In the genomic region with DNA sequence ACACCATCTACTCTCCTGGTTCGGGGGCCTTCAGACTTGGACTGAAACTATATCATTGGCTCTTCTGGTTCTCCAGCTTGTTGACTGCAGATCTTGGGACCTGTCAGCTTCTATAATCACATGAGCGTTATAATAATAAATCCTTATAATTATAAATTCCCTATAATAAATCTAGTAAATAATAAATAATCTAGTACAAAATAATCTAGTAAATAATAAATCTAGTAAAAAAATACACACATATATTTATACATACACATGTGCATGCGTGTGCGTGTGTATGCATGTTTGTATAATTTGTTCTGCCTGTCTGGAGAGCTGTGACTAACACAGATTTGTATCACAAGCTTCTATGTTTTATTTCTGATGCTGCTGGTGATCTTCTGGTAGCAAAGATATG, we compare ENCODE assay signal across 35 cellular contexts. TPM values are rescaled to one million over a fixed set of nuclear protein-coding genes. Genes with fewer than 3 reads are reported as not detected.
"Had no signal": no experiment of that assay in that cellular context is flagged by ENCODE, and none has a peak within 500 bp of the region (broad histone marks: within the 10 kb centered on the region; RNA-seq: fewer than 3 reads in every experiment).

No MANE protein-coding gene starts in this region.

- H3K36me3 Mint-ChIP-seq: activated naive CD4-positive, alpha-beta T cell treated with anti-CD3 and anti-CD28 coated beads, Interleukin-2, amount 10 ng/mL, durations not matched to agents 7 days and 5 days; activated naive CD4-positive, alpha-beta T cell treated with anti-CD3 and anti-CD28 coated beads, Interleukin-2, amount 50 U/mL, for 24 hours; activated naive CD4-positive, alpha-beta T cell treated with anti-CD3 and anti-CD28 coated beads, Interleukin-2, amount 50 U/mL, for 72 hours; activated naive CD8-positive, alpha-beta T cell treated with anti-CD3 and anti-CD28 coated beads for 36 hours; activated naive CD8-positive, alpha-beta T cell treated with anti-CD3 and anti-CD28 coated beads, Interleukin-2, amount 10 ng/mL, durations not matched to agents 7 days and 5 days had no signal

- ATAC-seq: activated naive CD4-positive, alpha-beta T cell treated with anti-CD3 and anti-CD28 coated beads, Interleukin-2, amount 50 U/mL, for 72 hours; activated naive CD8-positive, alpha-beta T cell treated with anti-CD3 and anti-CD28 coated beads, Interleukin-2, amount 50 U/mL, for 24 hours; activated T-cell treated with anti-CD3 and anti-CD28 coated beads, Interleukin-2, amount 50 U/mL, for 4 hours; activated T-cell treated with anti-CD3 and anti-CD28 coated beads, Interleukin-2, amount 50 U/mL, for 72 hours; activated T-helper 17 cell treated with anti-CD3 and anti-CD28 coated beads, Interleukin-2, amount 50 U/mL, for 72 hours; body of pancreas had no signal

- H3K4me3 Mint-ChIP-seq: activated naive CD4-positive, alpha-beta T cell treated with anti-CD3 and anti-CD28 coated beads for 36 hours; activated naive CD4-positive, alpha-beta T cell treated with anti-CD3 and anti-CD28 coated beads, Interleukin-2, amount 10 ng/mL, durations not matched to agents 7 days and 5 days; activated naive CD4-positive, alpha-beta T cell treated with anti-CD3 and anti-CD28 coated beads, Interleukin-2, amount 50 U/mL, for 24 hours; activated naive CD8-positive, alpha-beta T cell; activated naive CD8-positive, alpha-beta T cell treated with anti-CD3 and anti-CD28 coated beads for 36 hours; activated naive CD8-positive, alpha-beta T cell treated with anti-CD3 and anti-CD28 coated beads, Interleukin-2, amount 10 ng/mL, durations not matched to agents 7 days and 5 days; activated naive CD8-positive, alpha-beta T cell treated with anti-CD3 and anti-CD28 coated beads, Interleukin-2, amount 50 U/mL, for 24 hours; activated T-cell treated with anti-CD3 and anti-CD28 coated beads, Interleukin-2, amount 50 U/mL, for 24 hours; activated T-cell treated with anti-CD3 and anti-CD28 coated beads, Interleukin-2, amount 50 U/mL, for 4 hours; activated T-cell treated with anti-CD3 and anti-CD28 coated beads, Interleukin-2, amount 50 U/mL, for 72 hours; activated T-helper 1 cell treated with anti-CD3 and anti-CD28 coated beads, Interleukin-12 subunit alpha, Interleukin-12 subunit beta, Interleukin-2, Interleukin-4 antibody, amounts not matched to agents 30 ng/mL and 10 ng/mL and 1 ng/mL, durations not matched to agents 14 hours and 24 hours and 36 hours; activated T-helper 17 cell treated with anti-CD3 and anti-CD28 coated beads, Interleukin-2, amount 50 U/mL, for 72 hours; brain; central memory CD8-positive, alpha-beta T cell had no signal

- H3K27me3 Mint-ChIP-seq: activated naive CD4-positive, alpha-beta T cell treated with anti-CD3 and anti-CD28 coated beads, Interleukin-2, amount 10 ng/mL, durations not matched to agents 7 days and 5 days; activated naive CD4-positive, alpha-beta T cell treated with anti-CD3 and anti-CD28 coated beads, Interleukin-2, amount 50 U/mL, for 24 hours; activated naive CD8-positive, alpha-beta T cell; activated naive CD8-positive, alpha-beta T cell treated with anti-CD3 and anti-CD28 coated beads for 36 hours; activated naive CD8-positive, alpha-beta T cell treated with anti-CD3 and anti-CD28 coated beads, Interleukin-2, amount 10 ng/mL, durations not matched to agents 7 days and 5 days; activated naive CD8-positive, alpha-beta T cell treated with anti-CD3 and anti-CD28 coated beads, Interleukin-2, amount 50 U/mL, for 24 hours; activated T-cell treated with anti-CD3 and anti-CD28 coated beads, Interleukin-2, amount 50 U/mL, for 24 hours had no signal

- H3K27ac Mint-ChIP-seq: activated naive CD4-positive, alpha-beta T cell treated with anti-CD3 and anti-CD28 coated beads for 36 hours; activated naive CD4-positive, alpha-beta T cell treated with anti-CD3 and anti-CD28 coated beads, Interleukin-2, amount 10 ng/mL, durations not matched to agents 7 days and 5 days; activated naive CD4-positive, alpha-beta T cell treated with anti-CD3 and anti-CD28 coated beads, Interleukin-2, amount 50 U/mL, for 24 hours; activated naive CD4-positive, alpha-beta T cell treated with anti-CD3 and anti-CD28 coated beads, Interleukin-2, amount 50 U/mL, for 72 hours; activated naive CD8-positive, alpha-beta T cell; activated naive CD8-positive, alpha-beta T cell treated with anti-CD3 and anti-CD28 coated beads for 36 hours; activated naive CD8-positive, alpha-beta T cell treated with anti-CD3 and anti-CD28 coated beads, Interleukin-2, amount 10 ng/mL, durations not matched to agents 7 days and 5 days; activated naive CD8-positive, alpha-beta T cell treated with anti-CD3 and anti-CD28 coated beads, Interleukin-2, amount 50 U/mL, for 24 hours; activated T-cell treated with anti-CD3 and anti-CD28 coated beads, Interleukin-2, amount 50 U/mL, for 24 hours; activated T-cell treated with anti-CD3 and anti-CD28 coated beads, Interleukin-2, amount 50 U/mL, for 72 hours; activated T-helper 1 cell treated with anti-CD3 and anti-CD28 coated beads, Interleukin-12 subunit alpha, Interleukin-12 subunit beta, Interleukin-2, Interleukin-4 antibody, amounts not matched to agents 30 ng/mL and 10 ng/mL and 1 ng/mL, durations not matched to agents 14 hours and 24 hours and 36 hours; activated T-helper 17 cell treated with anti-CD3 and anti-CD28 coated beads, Interleukin-2, amount 50 U/mL, for 72 hours; activated T-helper 2 cell treated with anti-CD3 and anti-CD28 coated beads, Interferon-gamma antibody, Interleukin-2, Interleukin-4, amounts not matched to agents 10 μg/mL and 5 μg/mL and 100 μg/mL, durations not matched to agents 14 hours and 24 hours and 36 hours; brain had no signal

- H3K4me1 Mint-ChIP-seq: activated naive CD4-positive, alpha-beta T cell treated with anti-CD3 and anti-CD28 coated beads, Interleukin-2, amount 10 ng/mL, durations not matched to agents 7 days and 5 days; activated naive CD4-positive, alpha-beta T cell treated with anti-CD3 and anti-CD28 coated beads, Interleukin-2, amount 50 U/mL, for 24 hours; activated naive CD8-positive, alpha-beta T cell treated with anti-CD3 and anti-CD28 coated beads for 36 hours; activated naive CD8-positive, alpha-beta T cell treated with anti-CD3 and anti-CD28 coated beads, Interleukin-2, amount 10 ng/mL, durations not matched to agents 7 days and 5 days; activated naive CD8-positive, alpha-beta T cell treated with anti-CD3 and anti-CD28 coated beads, Interleukin-2, amount 50 U/mL, for 24 hours; activated T-helper 17 cell treated with anti-CD3 and anti-CD28 coated beads, Interleukin-2, amount 50 U/mL, for 72 hours; brain; central memory CD8-positive, alpha-beta T cell had no signal

- H3K9me3 Mint-ChIP-seq: activated naive CD4-positive, alpha-beta T cell treated with anti-CD3 and anti-CD28 coated beads for 36 hours; activated naive CD8-positive, alpha-beta T cell treated with anti-CD3 and anti-CD28 coated beads, Interleukin-2, amount 10 ng/mL, durations not matched to agents 7 days and 5 days; activated naive CD8-positive, alpha-beta T cell treated with anti-CD3 and anti-CD28 coated beads, Interleukin-2, amount 50 U/mL, for 24 hours; activated T-cell treated with anti-CD3 and anti-CD28 coated beads, Interleukin-2, amount 50 U/mL, for 72 hours; activated T-helper 2 cell treated with anti-CD3 and anti-CD28 coated beads, Interferon-gamma antibody, Interleukin-2, Interleukin-4, amounts not matched to agents 10 μg/mL and 5 μg/mL and 100 μg/mL, durations not matched to agents 14 hours and 24 hours and 36 hours had no signal

- DNase-seq: activated effector memory CD4-positive, alpha-beta T cell treated with anti-CD3 and anti-CD28 coated beads, Interleukin-2, amount 50 U/mL, for 16 hours; activated effector memory CD4-positive, alpha-beta T cell treated with Interleukin-2 at 50 U/mL for 16 hours; activated gamma-delta T cell; activated gamma-delta T cell treated with Interleukin-2 at 50 U/mL for 16 hours; activated naive CD4-positive, alpha-beta T cell; activated naive CD4-positive, alpha-beta T cell treated with anti-CD3 and anti-CD28 coated beads for 36 hours; activated naive CD4-positive, alpha-beta T cell treated with anti-CD3 and anti-CD28 coated beads, Interleukin-2, amount 10 ng/mL, durations not matched to agents 7 days and 5 days; activated naive CD4-positive, alpha-beta T cell treated with anti-CD3 and anti-CD28 coated beads, Interleukin-2, amount 50 U/mL, for 16 hours; activated naive CD4-positive, alpha-beta T cell treated with Interleukin-2 at 50 U/mL for 16 hours; activated naive CD8-positive, alpha-beta T cell treated with anti-CD3 and anti-CD28 coated beads for 36 hours; activated naive CD8-positive, alpha-beta T cell treated with anti-CD3 and anti-CD28 coated beads, Interleukin-2, amount 10 ng/mL, durations not matched to agents 7 days and 5 days; activated naive CD8-positive, alpha-beta T cell treated with anti-CD3 and anti-CD28 coated beads, Interleukin-2, amount 50 U/mL, for 24 hours; activated T-cell treated with anti-CD3 and anti-CD28 coated beads, Interleukin-2, amount 50 U/mL, for 24 hours; activated T-cell treated with anti-CD3 and anti-CD28 coated beads, Interleukin-2, amount 50 U/mL, for 4 hours; activated T-cell treated with anti-CD3 and anti-CD28 coated beads, Interleukin-2, amount 50 U/mL, for 48 hours; activated T-cell treated with anti-CD3 and anti-CD28 coated beads, Interleukin-2, amount 50 U/mL, for 72 hours; adrenal gland; amniotic stem cell; amygdala; anterior cingulate cortex; aorta; body of pancreas; brain microvascular endothelial cell; caudate nucleus; central memory CD4-positive, alpha-beta T cell; cerebellar nuclear complex had no signal

RNA-seq across cellular contexts. Expression of gene KATNAL2, which starts 40.8 kb away (rescaled TPM):
- total RNA-seq: ascending aorta had no signal
